9 cellular contexts compared by ENCODE assay signal in genomic region chr4:336099-336892, GRCh38. TPM values are rescaled to one million over a fixed set of nuclear protein-coding genes. Genes with fewer than 3 reads are reported as not detected.
DNase-seq lines count a peak whose midpoint lies in the region; FAIRE-seq and TF ChIP-seq lines count a peak whose summit lies in the region.
"Had no signal": no experiment of that assay in that cellular context is flagged by ENCODE, and none has a peak within 500 bp of the region (broad histone marks: within the 10 kb centered on the region; RNA-seq: fewer than 3 reads in every experiment).

No MANE protein-coding gene starts in this region.

- intact Hi-C loops in breast epithelium (cut with DNase I; ENCODE audit: low total_unique reads) (no loop called here), kidney (cut with DNase I) (no loop called here), stomach (cut with DNase I; ENCODE audit: low total_unique reads) (no loop called here)

- no peak for TF ChIP-seq POLR2A in breast epithelium (IDR thresholded peaks at IDR 0.05)
- TF ChIP-seq POLR2A in stomach (IDR thresholded peaks at IDR 0.05) = no peak

- H3K9ac ChIP-seq in HUES64 (ENCODE audit: low read depth, low read length) (peak overlapping the region; percentile 41; the same call in 1 of the 2 replicates), kidney (ENCODE audit: low read length in 2 of 2) (peak overlapping the region in 1 of 2 donors; percentile 83)

- DNase-seq in EL (peak; percentile 2), breast epithelium (ENCODE audit: low spot score in 2 of 2) (peak in 1 of 2 donors; percentile 19), kidney (peak; percentile 82), stomach (no peak), SW480 (ENCODE audit: low spot score) (no peak), NCI-H128 (lab: John Stamatoyannopoulos, UW; ENCODE audit: unreplicated experiment) (no peak), SJCRH30 (no peak)

- 9% methylated on average over 71 of the region's 71 CpGs for WGBS in HUES64
- 10 to 13% (median 10%) methylated on average over 35 to 71 of the region's 71 CpGs for WGBS in stomach, 5 donors

- H3K27ac ChIP-seq in HUES64 (ENCODE audit: low read depth, low read length) (no peak overlapping the region), breast epithelium (peak overlapping the region; percentile 93 to 98), kidney (ENCODE audit: low read depth in 2 of 2, low read length in 2 of 2) (peak overlapping the region; percentile 94 to 96), stomach (peak overlapping the region; percentile 91 to 95 (median 92)), SJCRH30 (no peak overlapping the region)

- peaks cover 24% of the 10 kb centered on the region for H3K27me3 ChIP-seq in HUES64 (ENCODE audit: insufficient read depth, low read length)
- H3K27me3 ChIP-seq in breast epithelium = no peaks in the 10 kb centered on the region
- H3K27me3 ChIP-seq in stomach = no peaks in the 10 kb centered on the region
- H3K27me3 ChIP-seq in SJCRH30 = no peaks in the 10 kb centered on the region

- H3K9me3 ChIP-seq in HUES64 (ENCODE audit: insufficient read depth, low read depth, low read length) (no peaks in the 10 kb centered on the region), breast epithelium (peaks cover 7 to 8% of the 10 kb centered on the region in 2 donors), kidney (ENCODE audit: control insufficient read depth in 1 of 2, low read length in 2 of 2) (no peaks in the 10 kb centered on the region), stomach (peaks cover 0 to 14% (median 7%) of the 10 kb centered on the region in 4 donors), SJCRH30 (replicated peaks) (no peaks in the 10 kb centered on the region)

- peak overlapping the region; percentile 88 for H3K4me3 ChIP-seq in HUES64 (ENCODE audit: low read length)
- peak overlapping the region; percentile 74 to 95 (median 94) for H3K4me3 ChIP-seq in breast epithelium
- H3K4me3 ChIP-seq in kidney (ENCODE audit: low read length in 2 of 2) = peak overlapping the region; percentile 91 to 94
- peak overlapping the region; percentile 78 to 93 (median 88) for H3K4me3 ChIP-seq in stomach
- no peak overlapping the region for H3K4me3 ChIP-seq in SJCRH30

- no peak for TF ChIP-seq CTCF in breast epithelium (IDR thresholded peaks at IDR 0.05)
- TF ChIP-seq CTCF in kidney (IDR thresholded peaks at IDR 0.05; ENCODE audit: borderline replicate concordance, extremely low read depth, insufficient read depth) = no peak
- no peak for TF ChIP-seq CTCF in stomach (IDR thresholded peaks at IDR 0.05)

- H3K36me3 ChIP-seq in HUES64 (ENCODE audit: insufficient read depth, low read length) = peaks cover 8% of the 10 kb centered on the region
- H3K36me3 ChIP-seq in breast epithelium = no peaks in the 10 kb centered on the region
- H3K36me3 ChIP-seq in kidney (ENCODE audit: control insufficient read depth in 1 of 2, insufficient read depth in 2 of 2, low read length in 2 of 2) = no peaks in the 10 kb centered on the region
- H3K36me3 ChIP-seq in stomach = peaks cover 0 to 9% (median 0%) of the 10 kb centered on the region in 4 donors
- H3K36me3 ChIP-seq in SJCRH30 = no peaks in the 10 kb centered on the region

- H3K4me1 ChIP-seq in HUES64 (ENCODE audit: insufficient read depth, low read length) = no peaks in the 10 kb centered on the region
- H3K4me1 ChIP-seq in breast epithelium = peaks cover 0 to 8% of the 10 kb centered on the region in 2 donors
- H3K4me1 ChIP-seq in kidney (ENCODE audit: control insufficient read depth in 1 of 2, insufficient read depth in 1 of 2, low read depth in 1 of 2, low read length in 2 of 2) = peaks cover 5 to 10% of the 10 kb centered on the region in 2 donors
- H3K4me1 ChIP-seq in stomach = peaks cover 11 to 32% (median 19%) of the 10 kb centered on the region in 4 donors
- H3K4me1 ChIP-seq in SJCRH30 = no peaks in the 10 kb centered on the region

- TF ChIP-seq EP300 in stomach (IDR thresholded peaks at IDR 0.05) = no peak

- no peak for FAIRE-seq in kidney (lab: Jason Lieb, UNC)

RNA-seq across cellular contexts. Expression of gene ZNF141, which starts 1.3 kb away (rescaled TPM):
- polyA plus RNA-seq in HUES64 (2013, experiment 1 of 2) = 15.2 TPM
- 13.9 TPM for polyA plus RNA-seq in HUES64 (2013, experiment 2 of 2)
- total RNA-seq in breast epithelium (10 to 100 TPM; 19.5 to 53.0 (median 39.0) TPM), kidney (26.6 TPM), stomach (10 to 100 TPM; 20.9 to 74.7 (median 31.3) TPM)
- polyA plus RNA-seq in kidney (ENCODE audit: insufficient read depth, low read depth, low replicate concordance) (5.9 TPM), stomach (1 to 10 TPM; 2.6 to 4.2 (median 3.4) TPM)
- 11.8 and 17.4 TPM in 2 replicates for total RNA-seq in SJCRH30 (2014; rRNA removed; shearing (Covaris generic))

RNA-seq across cellular contexts. Expression of gene ZNF732, which starts 31.0 kb away (rescaled TPM):
- polyA plus RNA-seq in HUES64 (2013, experiment 1 of 2) = 3.7 TPM
- 4.5 TPM for polyA plus RNA-seq in HUES64 (2013, experiment 2 of 2)
- 1 to 10 TPM in 1 of 3 donors, under 1 TPM in 2; 0.16 to 1.2 (median 0.66) TPM for total RNA-seq in breast epithelium
- not detected for total RNA-seq in kidney
- polyA plus RNA-seq in kidney (ENCODE audit: insufficient read depth, low read depth, low replicate concordance) = not detected
- total RNA-seq in stomach = 1 to 10 TPM in 1 of 5 donors, under 1 TPM in 1, not detected in 3; 0.29 to 5.1 TPM
- under 1 TPM in 1 of 3 donors, not detected in 2; 0.15 TPM for polyA plus RNA-seq in stomach
- total RNA-seq in SJCRH30 (2014; rRNA removed; shearing (Covaris generic)) = not detected in 2 replicates
- total RNA-seq: M059J had no signal

Comparison
In these comparisons a context has a peak if more than half of its experiments do, and no peak if none do; other contexts are left out.
1. DNase-seq: peak in EL (single experiment) and kidney (single experiment); none in stomach (single experiment), SW480 (single experiment), NCI-H128 (single experiment) and SJCRH30 (0 of 2).
2. H3K27ac ChIP-seq: peak in breast epithelium (2 of 2), kidney (2 of 2) and stomach (5 of 5); none in HUES64 (single experiment) and SJCRH30 (single experiment).